Comparison of ENCODE assay signal across 8 cellular contexts in genomic region chr9:137114220-137114612, GRCh38. TPM values are rescaled to one million over a fixed set of nuclear protein-coding genes. Genes with fewer than 3 reads are reported as not detected.
DNase-seq lines count a peak whose midpoint lies in the region; ATAC-seq, FAIRE-seq and TF ChIP-seq lines count a peak whose summit lies in the region.

No MANE protein-coding gene starts in this region.

- H3K9me3 ChIP-seq in GM23248 (ENCODE audit: low read depth): no peaks in the 10 kb centered on the region
- no peaks in the 10 kb centered on the region for H3K9me3 ChIP-seq in keratinocyte (ENCODE audit: control insufficient read depth, low read depth, low read length)
- no peaks in the 10 kb centered on the region for H3K9me3 ChIP-seq in transverse colon

- peak; percentile 55 for DNase-seq in AG20443 (ENCODE audit: low spot score)
- DNase-seq in GM23248: peak; percentile 45
- no peak for DNase-seq in activated CD4-positive, alpha-beta memory T cell treated with anti-CD3 and anti-CD28 coated beads for 36 hours
- no peak for DNase-seq in keratinocyte (ENCODE audit: low read depth, low spot score)
- no peak for DNase-seq in transverse colon
- no peak for DNase-seq in left lobe of liver (ENCODE audit: low spot score)
- DNase-seq in iPS-NIHi7 (ENCODE audit: extremely low spot score): no peak

- TF ChIP-seq CTCF in keratinocyte (optimal IDR thresholded peaks at IDR 0.05 in 1 of 3, IDR thresholded peaks at IDR 0.05 in 1 of 3, conservative IDR thresholded peaks at IDR 0.05 in 1 of 3; ENCODE audit: extremely low read depth in 1 of 3, insufficient read depth in 2 of 3, low read length in 3 of 3) (no peak), transverse colon (IDR thresholded peaks at IDR 0.05) (no peak)

- intact Hi-C loops in activated CD4-positive, alpha-beta memory T cell treated with anti-CD3 and anti-CD28 coated beads for 36 hours (cut with micrococcal nuclease): loop anchor here (1.0 kb wide), 1 partner anchor 15 kb away; no protein-coding TSS in a partner anchor
- intact Hi-C loops in transverse colon (cut with DNase I; ENCODE audit: low total_unique reads): no loop called here

- H3K27ac Mint-ChIP-seq in activated CD4-positive, alpha-beta memory T cell treated with anti-CD3 and anti-CD28 coated beads for 36 hours: no peak overlapping the region

- H2AFZ ChIP-seq in GM23248: peak overlapping the region; percentile 78
- no peak overlapping the region for H2AFZ ChIP-seq in keratinocyte (ENCODE audit: control insufficient read depth, low read length)

- H3K4me3 Mint-ChIP-seq in activated CD4-positive, alpha-beta memory T cell treated with anti-CD3 and anti-CD28 coated beads for 36 hours: peak overlapping the region; percentile 57

- H3K4me3 ChIP-seq in GM23248 (peak overlapping the region; percentile 78), keratinocyte (ENCODE audit: control insufficient read depth in 2 of 3, extremely low read depth in 1 of 3, insufficient read depth in 2 of 3, low read depth in 1 of 3, low read length in 3 of 3) (peak overlapping the region; percentile 53 to 68 (median 61)), transverse colon (peak overlapping the region; percentile 46 to 94 (median 72))

- H3K9ac ChIP-seq in GM23248: peak overlapping the region; percentile 78
- H3K9ac ChIP-seq in keratinocyte (ENCODE audit: control insufficient read depth, extremely low read depth, insufficient read depth, low read length): peak overlapping the region; percentile 33

- no peak for TF ChIP-seq EP300 in transverse colon (IDR thresholded peaks at IDR 0.05; ENCODE audit: low read depth)

- no peaks in the 10 kb centered on the region for H3K4me1 ChIP-seq in GM23248 (ENCODE audit: insufficient read depth)
- no peaks in the 10 kb centered on the region for H3K4me1 ChIP-seq in keratinocyte (ENCODE audit: control insufficient read depth, extremely low read depth, insufficient read depth, low read length)
- peaks cover 0 to 18% (median 11%) of the 10 kb centered on the region in 4 donors for H3K4me1 ChIP-seq in transverse colon

- H3K27me3 Mint-ChIP-seq in activated CD4-positive, alpha-beta memory T cell treated with anti-CD3 and anti-CD28 coated beads for 36 hours: no peaks in the 10 kb centered on the region

- H3K79me2 ChIP-seq in GM23248 (ENCODE audit: insufficient read depth) (no peaks in the 10 kb centered on the region), keratinocyte (ENCODE audit: control insufficient read depth, insufficient read depth, low read length) (no peaks in the 10 kb centered on the region)

- no peak for TF ChIP-seq POLR2A in transverse colon (IDR thresholded peaks at IDR 0.05)

- CTCF ChIA-PET in activated CD4-positive, alpha-beta memory T cell treated with anti-CD3 and anti-CD28 coated beads for 36 hours (lab: Charles Lee): interaction anchor here (0.7 to 3.0 kb wide), 7 partner anchors 18 to 122 kb away, joined by 3 to 15 read pairs (median 4); partner anchors contain the start of genes MAN1B1 and RNF224

- peak overlapping the region; percentile 73 for H3K4me2 ChIP-seq in GM23248 (ENCODE audit: unreplicated experiment)
- H3K4me2 ChIP-seq in keratinocyte (ENCODE audit: control insufficient read depth, extremely low read depth, insufficient read depth, low read depth, low read length): peak overlapping the region; percentile 70

- POLR2A ChIA-PET in activated CD4-positive, alpha-beta memory T cell treated with anti-CD3 and anti-CD28 coated beads for 36 hours (lab: Charles Lee): interaction anchor here (1.0 to 2.4 kb wide), 7 partner anchors 9 to 575 kb away, joined by 3 to 12 read pairs (median 5); partner anchors contain the start of genes MAN1B1, TPRN and TUBB4B

- dilution Hi-C loops in keratinocyte (cut with MboI; ENCODE audit: extremely low pct_ligation_motif_present, low sequenced_read_pairs): no loop called here

- no peaks in the 10 kb centered on the region for H3K9me3 Mint-ChIP-seq in activated CD4-positive, alpha-beta memory T cell treated with anti-CD3 and anti-CD28 coated beads for 36 hours

- H3K27me3 ChIP-seq in GM23248 (replicated peaks; ENCODE audit: insufficient read depth) (no peaks in the 10 kb centered on the region), keratinocyte (ENCODE audit: control insufficient read depth, extremely low read depth, insufficient read depth, low read length) (peaks cover 7% of the 10 kb centered on the region), transverse colon (peaks cover 26% of the 10 kb centered on the region)

- H3F3A ChIP-seq in GM23248 (ENCODE audit: insufficient read depth): no peaks in the 10 kb centered on the region

- in situ Hi-C loops in GM23248 (cut with MboI) (loop anchor here (25.0 kb wide), 1 partner anchor 298 kb away; the partner anchor contains the start of genes EXD3 and NOXA1), transverse colon (cut with MboI; ENCODE audit: low pct_ligation_motif_present in 1 of 4, low pct_unique_long_range_greater_than_20kb in 1 of 4, low sequenced_read_pairs in 3 of 4) (loop anchor here in 1 of 4 donors (25.0 kb wide), 1 partner anchor 98 kb away; the partner anchor contains the start of genes NDOR1, RNF208, TMEM203 and TPRN)

- peaks cover 15% of the 10 kb centered on the region for H3K4me1 Mint-ChIP-seq in activated CD4-positive, alpha-beta memory T cell treated with anti-CD3 and anti-CD28 coated beads for 36 hours (ENCODE audit: low read depth)

- no peaks in the 10 kb centered on the region for H4K20me1 ChIP-seq in GM23248 (ENCODE audit: insufficient read depth)
- H4K20me1 ChIP-seq in keratinocyte (ENCODE audit: control insufficient read depth, extremely low read depth, insufficient read depth, low read length): no peaks in the 10 kb centered on the region

- no peaks in the 10 kb centered on the region for H3K9me2 ChIP-seq in GM23248 (ENCODE audit: insufficient read depth)

- ATAC-seq in GM21723 (IDR thresholded peaks at IDR 0.05; ENCODE audit: unreplicated experiment) (no peak), left lobe of liver (no peak)

- H3K9me1 ChIP-seq in keratinocyte (ENCODE audit: control insufficient read depth, extremely low read depth, insufficient read depth, low read length): no peaks in the 10 kb centered on the region

- peaks cover 5% of the 10 kb centered on the region for H3K36me3 Mint-ChIP-seq in activated CD4-positive, alpha-beta memory T cell treated with anti-CD3 and anti-CD28 coated beads for 36 hours

- FAIRE-seq in keratinocyte (lab: Jason Lieb, UNC): no peak

- H3K36me3 ChIP-seq in GM23248 (ENCODE audit: low read depth) (no peaks in the 10 kb centered on the region), keratinocyte (ENCODE audit: control insufficient read depth in 2 of 2, extremely low read depth in 1 of 2, insufficient read depth in 2 of 2, low read length in 2 of 2) (peaks cover 0 to 2% of the 10 kb centered on the region in 2 experiments), transverse colon (no peaks in the 10 kb centered on the region)

- no peak overlapping the region for H3K27ac ChIP-seq in GM23248
- no peak overlapping the region for H3K27ac ChIP-seq in keratinocyte (ENCODE audit: control insufficient read depth, insufficient read depth, low read length)
- H3K27ac ChIP-seq in transverse colon: peak overlapping the region; percentile 42 to 70 (median 50)

- 0 to 1% methylated on average over 20 to 41 of the region's 45 CpGs for WGBS in GM23248 (ENCODE audit: low coverage in 1 of 2, low lambda C conversion rate in 2 of 2, missing lambda C conversion rate in 2 of 2), 2 experiments
- WGBS in transverse colon (ENCODE audit: low coverage in 1 of 2), 2 donors: 20% methylated on average over 2 of the region's 45 CpGs; no CpG with 5 or more reads in 1 of the 2 donors

RNA-seq across cellular contexts. Expression of gene DPP7, which starts 0.3 kb away (rescaled TPM):
- 134 and 142 TPM in 2 replicates for total RNA-seq in GM23248 (2014; rRNA removed; shearing (Covaris generic))
- polyA plus RNA-seq in GM23248 (2016; fragmentation: Nextera tagmentation; extraction: Ambion mirVana) (145 and 148 TPM in 2 replicates), keratinocyte (29.7 to 93.1 TPM (median 35.3 TPM) in 3 replicates)
- total RNA-seq in activated CD4-positive, alpha-beta memory T cell treated with anti-CD3 and anti-CD28 coated beads for 36 hours: 100 to 1,000 TPM; 195 to 208 TPM
- 23.5 TPM for polyA plus RNA-seq in keratinocyte (2011; ENCODE audit: low read depth)
- polyA plus RNA-seq in keratinocyte (2011; cell fraction: cytosol; rRNA removed): 19.1 and 50.9 TPM in 2 replicates
- 109 and 166 TPM in 2 replicates for polyA plus RNA-seq in keratinocyte (2011; cell fraction: nucleus; rRNA removed)
- polyA plus RNA-seq in keratinocyte (2012; ENCODE audit: low replicate concordance): 55.3 and 94.7 TPM in 2 replicates
- 26.1 to 71.6 TPM (median 46.3 TPM) in 3 replicates for polyA minus RNA-seq in keratinocyte
- 93.4 TPM for polyA minus RNA-seq in keratinocyte (2011; cell fraction: cytosol; rRNA and poly(A)+ RNA removed)
- 43.5 and 47.5 TPM in 2 replicates for polyA minus RNA-seq in keratinocyte (2011; cell fraction: nucleus; rRNA and poly(A)+ RNA removed)
- total RNA-seq in transverse colon (100 to 1,000 TPM in 2 of 4 donors, 10 to 100 TPM in 2; 54.2 to 141 (median 103) TPM), left lobe of liver (87.0 TPM)

RNA-seq across cellular contexts. Expression of gene GRIN1, which starts 24.7 kb away (rescaled TPM):
- total RNA-seq in GM23248 (2014; rRNA removed; shearing (Covaris generic)): 0.76 TPM in 1 of 2 replicates, not detected in the other
- polyA plus RNA-seq in GM23248 (2016; fragmentation: Nextera tagmentation; extraction: Ambion mirVana) (0.15 TPM in 1 of 2 replicates, not detected in the other), keratinocyte (0.03 to 0.26 TPM (median 0.03 TPM) in 3 replicates)
- not detected for total RNA-seq in activated CD4-positive, alpha-beta memory T cell treated with anti-CD3 and anti-CD28 coated beads for 36 hours
- not detected for polyA plus RNA-seq in keratinocyte (2011; ENCODE audit: low read depth)
- 0.06 TPM in 2 replicates for polyA plus RNA-seq in keratinocyte (2011; cell fraction: cytosol; rRNA removed)
- 0.09 and 0.82 TPM in 2 replicates for polyA plus RNA-seq in keratinocyte (2011; cell fraction: nucleus; rRNA removed)
- 0.05 and 0.34 TPM in 2 replicates for polyA plus RNA-seq in keratinocyte (2012; ENCODE audit: low replicate concordance)
- polyA minus RNA-seq in keratinocyte: 0.16 TPM in 1 of 3 replicates, not detected in the others
- not detected for polyA minus RNA-seq in keratinocyte (2011; cell fraction: cytosol; rRNA and poly(A)+ RNA removed)
- 0.42 TPM in 1 of 2 replicates, not detected in the other for polyA minus RNA-seq in keratinocyte (2011; cell fraction: nucleus; rRNA and poly(A)+ RNA removed)
- total RNA-seq in transverse colon (under 1 TPM in 1 of 4 donors, not detected in 3; 0.14 TPM), left lobe of liver (not detected)

RNA-seq across cellular contexts. Expression of gene MAN1B1, which starts 27.4 kb away (rescaled TPM):
- total RNA-seq in GM23248 (2014; rRNA removed; shearing (Covaris generic)): 131 and 136 TPM in 2 replicates
- polyA plus RNA-seq in GM23248 (2016; fragmentation: Nextera tagmentation; extraction: Ambion mirVana) (101 and 104 TPM in 2 replicates), keratinocyte (31.4 to 48.2 TPM (median 34.3 TPM) in 3 replicates)
- 10 to 100 TPM; 32.9 to 33.1 TPM for total RNA-seq in activated CD4-positive, alpha-beta memory T cell treated with anti-CD3 and anti-CD28 coated beads for 36 hours
- polyA plus RNA-seq in keratinocyte (2011; ENCODE audit: low read depth): 126 TPM
- polyA plus RNA-seq in keratinocyte (2011; cell fraction: cytosol; rRNA removed): 20.5 and 24.1 TPM in 2 replicates
- polyA plus RNA-seq in keratinocyte (2011; cell fraction: nucleus; rRNA removed): 99.9 and 115 TPM in 2 replicates
- 35.1 and 36.7 TPM in 2 replicates for polyA plus RNA-seq in keratinocyte (2012; ENCODE audit: low replicate concordance)
- 40.5 to 48.5 TPM (median 42.4 TPM) in 3 replicates for polyA minus RNA-seq in keratinocyte
- 42.0 TPM for polyA minus RNA-seq in keratinocyte (2011; cell fraction: cytosol; rRNA and poly(A)+ RNA removed)
- polyA minus RNA-seq in keratinocyte (2011; cell fraction: nucleus; rRNA and poly(A)+ RNA removed): 64.6 and 80.4 TPM in 2 replicates
- total RNA-seq in transverse colon (100 to 1,000 TPM in 1 of 4 donors, 10 to 100 TPM in 3; 56.5 to 106 (median 70.0) TPM), left lobe of liver (27.4 TPM)

RNA-seq across cellular contexts. Expression of gene UAP1L1, which starts 36.9 kb away (rescaled TPM):
- 5.2 and 5.7 TPM in 2 replicates for total RNA-seq in GM23248 (2014; rRNA removed; shearing (Covaris generic))
- polyA plus RNA-seq in GM23248 (2016; fragmentation: Nextera tagmentation; extraction: Ambion mirVana) (4.3 and 4.5 TPM in 2 replicates), keratinocyte (2.7 to 4.3 TPM (median 4.3 TPM) in 3 replicates)
- 1 to 10 TPM; 6.7 to 7.7 TPM for total RNA-seq in activated CD4-positive, alpha-beta memory T cell treated with anti-CD3 and anti-CD28 coated beads for 36 hours
- polyA plus RNA-seq in keratinocyte (2011; ENCODE audit: low read depth): 1.1 TPM
- 2.1 and 3.0 TPM in 2 replicates for polyA plus RNA-seq in keratinocyte (2011; cell fraction: cytosol; rRNA removed)
- 14.2 and 17.5 TPM in 2 replicates for polyA plus RNA-seq in keratinocyte (2011; cell fraction: nucleus; rRNA removed)
- polyA plus RNA-seq in keratinocyte (2012; ENCODE audit: low replicate concordance): 4.8 and 5.0 TPM in 2 replicates
- polyA minus RNA-seq in keratinocyte: 2.3 to 5.2 TPM (median 3.5 TPM) in 3 replicates
- polyA minus RNA-seq in keratinocyte (2011; cell fraction: cytosol; rRNA and poly(A)+ RNA removed): 3.3 TPM
- 3.7 and 4.3 TPM in 2 replicates for polyA minus RNA-seq in keratinocyte (2011; cell fraction: nucleus; rRNA and poly(A)+ RNA removed)
- total RNA-seq in transverse colon (10 to 100 TPM in 2 of 4 donors, 1 to 10 TPM in 2; 6.4 to 28.8 (median 11.7) TPM), left lobe of liver (1.8 TPM)

RNA-seq across cellular contexts. Expression of gene SAPCD2, which starts 43.9 kb away (rescaled TPM):
- 5.4 TPM in 2 replicates for total RNA-seq in GM23248 (2014; rRNA removed; shearing (Covaris generic))
- polyA plus RNA-seq in GM23248 (2016; fragmentation: Nextera tagmentation; extraction: Ambion mirVana) (0.86 and 0.88 TPM in 2 replicates), keratinocyte (0.90 to 1.6 TPM (median 1.2 TPM) in 3 replicates)
- total RNA-seq in activated CD4-positive, alpha-beta memory T cell treated with anti-CD3 and anti-CD28 coated beads for 36 hours: 1 to 10 TPM; 6.4 to 6.6 TPM
- 0.75 TPM for polyA plus RNA-seq in keratinocyte (2011; ENCODE audit: low read depth)
- polyA plus RNA-seq in keratinocyte (2011; cell fraction: cytosol; rRNA removed): 0.47 and 0.81 TPM in 2 replicates
- 0.76 and 0.88 TPM in 2 replicates for polyA plus RNA-seq in keratinocyte (2011; cell fraction: nucleus; rRNA removed)
- polyA plus RNA-seq in keratinocyte (2012; ENCODE audit: low replicate concordance): 1.0 and 2.3 TPM in 2 replicates
- polyA minus RNA-seq in keratinocyte: 0.33 to 1.4 TPM (median 1.0 TPM) in 3 replicates
- polyA minus RNA-seq in keratinocyte (2011; cell fraction: cytosol; rRNA and poly(A)+ RNA removed): 5.6 TPM
- polyA minus RNA-seq in keratinocyte (2011; cell fraction: nucleus; rRNA and poly(A)+ RNA removed): 0.78 and 1.2 TPM in 2 replicates
- total RNA-seq in transverse colon (10 to 100 TPM in 1 of 4 donors, 1 to 10 TPM in 2, under 1 TPM in 1; 0.37 to 37.2 (median 3.3) TPM), left lobe of liver (0.15 TPM)

Comparison
In these comparisons a context has a peak if more than half of its experiments do, and no peak if none do; other contexts are left out.
1. DNase-seq: peak in AG20443 (single experiment) and GM23248 (single experiment); none in activated CD4-positive, alpha-beta memory T cell treated with anti-CD3 and anti-CD28 coated beads for 36 hours (single experiment), keratinocyte (single experiment), transverse colon (single experiment), left lobe of liver (single experiment) and iPS-NIHi7 (single experiment).
2. H3K27ac ChIP-seq: peak in transverse colon (4 of 4); none in GM23248 (single experiment) and keratinocyte (single experiment).
3. Peak in every context shown above with its lines, with median percentiles within 50 percentile points of each other: H3K4me3 ChIP-seq.